Comparison of ENCODE assay signal across 20 cellular contexts in genomic region chr11:70522261-70522612, GRCh38.
"Had no signal": no experiment of that assay in that cellular context is flagged by ENCODE, and none has a peak within 500 bp of the region (broad histone marks: within the 10 kb centered on the region; RNA-seq: fewer than 3 reads in every experiment).

No MANE protein-coding gene starts in this region.

- DNase-seq: activated CD4-positive, alpha-beta T cell treated with anti-CD3 and anti-CD28 coated beads, Interleukin-2, amount 50 U/mL, for 1 hour; activated CD4-positive, CD25-positive, alpha-beta regulatory T cell treated with anti-CD3 and anti-CD28 coated beads, Interleukin-2, amount 50 U/mL, for 72 hours; activated CD8-positive, alpha-beta T cell treated with anti-CD3 and anti-CD28 coated beads, Interleukin-2, amount 10 ng/mL, durations not matched to agents 7 days and 5 days; activated gamma-delta T cell; brain microvascular endothelial cell; central memory CD4-positive, alpha-beta T cell; islet precursor cell; left cardiac atrium; stimulated activated CD4-positive, alpha-beta T cell treated with anti-CD3 and anti-CD28 coated beads, Interleukin-1b, Interleukin-23, amount 100 ng/mL, for 48 hours; T-cell had no signal

- H3K4me1 ChIP-seq: tibial nerve had no signal

- H3K36me3 ChIP-seq: brain microvascular endothelial cell, heart left ventricle, ovary, tibial nerve had no signal

- H3K27ac Mint-ChIP-seq: activated CD8-positive, alpha-beta T cell treated with anti-CD3 and anti-CD28 coated beads, Interleukin-2, amount 10 ng/mL, durations not matched to agents 7 days and 5 days; activated naive CD4-positive, alpha-beta T cell treated with anti-CD3 and anti-CD28 coated beads, Interleukin-2, amount 50 U/mL, for 24 hours; activated T-helper 1 cell treated with anti-CD3 and anti-CD28 coated beads, Interleukin-12 subunit alpha, Interleukin-12 subunit beta, Interleukin-2, Interleukin-4 antibody, amounts not matched to agents 30 ng/mL and 10 ng/mL and 1 ng/mL, durations not matched to agents 14 hours and 24 hours and 36 hours; memory B cell; nephron; stimulated activated naive CD8-positive, alpha-beta T cell treated with anti-CD3 and anti-CD28 coated beads, Interleukin-15, Interleukin-2, amounts not matched to agents 100 ng/mL and 50 ng/mL, for 24 hours; T-helper 2 cell treated with Interferon-gamma antibody and Interleukin-4, amounts not matched to agents 5 μg/mL and 100 μg/mL, for 36 hours had no signal

- H3K36me3 Mint-ChIP-seq: activated naive CD4-positive, alpha-beta T cell treated with anti-CD3 and anti-CD28 coated beads, Interleukin-2, amount 50 U/mL, for 24 hours; memory B cell; T-cell had no signal

- H3K4me3 ChIP-seq: heart left ventricle, ovary, tibial nerve had no signal

- H3K4me1 Mint-ChIP-seq: activated naive CD4-positive, alpha-beta T cell treated with anti-CD3 and anti-CD28 coated beads, Interleukin-2, amount 50 U/mL, for 24 hours; memory B cell; T-cell had no signal

- H3K4me3 Mint-ChIP-seq: activated CD8-positive, alpha-beta T cell treated with anti-CD3 and anti-CD28 coated beads, Interleukin-2, amount 10 ng/mL, durations not matched to agents 7 days and 5 days; activated naive CD4-positive, alpha-beta T cell treated with anti-CD3 and anti-CD28 coated beads, Interleukin-2, amount 50 U/mL, for 24 hours; activated T-helper 1 cell treated with anti-CD3 and anti-CD28 coated beads, Interleukin-12 subunit alpha, Interleukin-12 subunit beta, Interleukin-2, Interleukin-4 antibody, amounts not matched to agents 30 ng/mL and 10 ng/mL and 1 ng/mL, durations not matched to agents 14 hours and 24 hours and 36 hours; memory B cell; nephron; stimulated activated naive CD8-positive, alpha-beta T cell treated with anti-CD3 and anti-CD28 coated beads, Interleukin-15, Interleukin-2, amounts not matched to agents 100 ng/mL and 50 ng/mL, for 24 hours; T-cell; T-helper 2 cell treated with Interferon-gamma antibody and Interleukin-4, amounts not matched to agents 5 μg/mL and 100 μg/mL, for 36 hours had no signal

- H3K9me3 ChIP-seq: heart left ventricle, ovary had no signal

- H3K9me3 Mint-ChIP-seq: activated naive CD4-positive, alpha-beta T cell treated with anti-CD3 and anti-CD28 coated beads, Interleukin-2, amount 50 U/mL, for 24 hours; activated T-helper 1 cell treated with anti-CD3 and anti-CD28 coated beads, Interleukin-12 subunit alpha, Interleukin-12 subunit beta, Interleukin-2, Interleukin-4 antibody, amounts not matched to agents 30 ng/mL and 10 ng/mL and 1 ng/mL, durations not matched to agents 14 hours and 24 hours and 36 hours; nephron; stimulated activated naive CD8-positive, alpha-beta T cell treated with anti-CD3 and anti-CD28 coated beads, Interleukin-15, Interleukin-2, amounts not matched to agents 100 ng/mL and 50 ng/mL, for 24 hours; T-cell; T-helper 2 cell treated with Interferon-gamma antibody and Interleukin-4, amounts not matched to agents 5 μg/mL and 100 μg/mL, for 36 hours had no signal

- H3K27ac ChIP-seq: brain microvascular endothelial cell, heart left ventricle, ovary, tibial nerve, VCaP had no signal

- H3K27me3 ChIP-seq: brain microvascular endothelial cell, ovary had no signal
